ENCODE assay signal across 8 cellular contexts in the genomic region with DNA sequence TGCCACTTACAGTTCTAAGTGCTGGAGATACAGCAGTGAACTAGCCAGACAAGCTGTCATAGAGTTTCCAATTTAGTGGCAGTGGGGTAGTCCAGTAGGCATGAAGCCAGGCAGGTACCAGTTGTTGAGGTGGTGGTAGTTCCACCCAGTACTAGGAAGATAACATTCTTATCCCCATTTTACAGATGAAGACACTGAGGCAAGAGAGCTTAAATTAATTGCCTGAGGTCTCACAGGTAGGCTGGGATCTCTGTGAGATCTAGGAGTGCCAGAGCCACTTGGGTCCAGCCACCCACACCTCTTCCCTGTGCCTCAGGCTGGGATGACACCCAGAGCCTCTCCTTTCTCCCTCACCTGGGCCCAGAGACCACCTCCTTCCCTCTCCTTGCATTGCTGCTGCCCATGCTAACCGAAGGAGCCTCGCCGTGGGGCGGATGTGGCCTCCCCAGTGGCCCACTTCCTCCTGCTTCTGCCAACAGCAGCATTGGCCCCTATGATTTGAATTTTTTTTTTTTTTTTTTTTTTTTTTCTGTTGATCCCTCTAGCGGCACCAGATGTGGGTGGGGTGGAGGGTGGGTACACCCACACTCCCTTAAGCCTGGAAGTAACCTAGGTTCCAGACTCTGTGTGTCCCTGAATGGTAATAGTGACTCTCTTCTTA.
DNase-seq lines count a peak whose midpoint lies in the region; ATAC-seq, FAIRE-seq and TF ChIP-seq lines count a peak whose summit lies in the region.

No MANE protein-coding gene starts in this region.

- H3K27me3 Mint-ChIP-seq in Caco-2 (ENCODE audit: insufficient read depth, unreplicated experiment), result peaks cover 11% of the 10 kb centered on the region

- H3K9me3 ChIP-seq in GM12878 (replicated peaks; ENCODE audit: control insufficient read depth, insufficient read depth, low read length) (no peaks in the 10 kb centered on the region), Caco-2 (no peaks in the 10 kb centered on the region)

- no peak overlapping the region for H3K4me3 Mint-ChIP-seq in Caco-2 (ENCODE audit: unreplicated experiment)

- 2% methylated on average over 4 of the region's 5 CpGs for WGBS in GM12878 (ENCODE audit: insufficient coverage, insufficient replicate concordance, low lambda C conversion rate, missing lambda C conversion rate)

- BruUV-seq in GM12878 (replicated peaks; lab: Mats Ljungman, UMichigan), result no TSS peak
- no TSS peak for BruUV-seq in Caco-2 (replicated peaks; lab: Mats Ljungman, UMichigan)

- H3K36me3 ChIP-seq in GM12878 (ENCODE audit: control insufficient read depth in 2 of 2, insufficient read depth in 2 of 2, low read length in 1 of 2) (peaks cover 3 to 11% of the 10 kb centered on the region in 2 experiments; a peak in 3 of 4 replicates), Caco-2 (ENCODE audit: control insufficient read depth, insufficient read depth, low read length) (no peaks in the 10 kb centered on the region)

- H3K4me1 ChIP-seq in GM12878 (ENCODE audit: control insufficient read depth, insufficient read depth, low read length), result peaks cover 39% of the 10 kb centered on the region
- H3K4me1 ChIP-seq in Caco-2, result no peaks in the 10 kb centered on the region

- TF ChIP-seq POLR2A in GM12878 (IDR thresholded peaks at IDR 0.05; ENCODE audit: low read depth, low read length), result no peak

- in situ Hi-C loops in GM12878 (cut with MboI), result no loop called here

- H3K4me2 ChIP-seq in GM12878 (ENCODE audit: control insufficient read depth, insufficient read depth), result peak overlapping the region; percentile 21

- RAD21 ChIA-PET in GM12878 (lab: Charles Lee; ENCODE audit: unreplicated experiment), result interaction anchor here (1.7 kb wide), 1 partner anchor 60 kb away, joined by 4 read pairs; no protein-coding TSS in a partner anchor

- DNase-seq in GM20000 (ENCODE audit: low spot score), result peak; percentile 32
- DNase-seq in T-helper 9 cell, result peak; percentile 45
- peak; percentile 28 for DNase-seq in GM12878 (ENCODE audit: low read depth, low spot score)
- peak; percentile 35 to 41 for DNase-seq in stimulated activated CD8-positive, alpha-beta memory T cell treated with anti-CD3 and anti-CD28 coated beads, Interleukin-2, amount 100 ng/mL, for 1 hour (ENCODE audit: low read depth in 2 of 2)
- DNase-seq in HCEC 1CT, result no peak
- DNase-seq in Caco-2, result no peak

- SMC1A ChIA-PET in GM12878 (lab: Charles Lee; ENCODE audit: uncharacterized antibody, unreplicated experiment), result interaction anchor here (0.7 to 2.0 kb wide), 8 partner anchors 8 to 146 kb away, joined by 3 to 7 read pairs (median 3); no protein-coding TSS in a partner anchor

- no peaks in the 10 kb centered on the region for H3K36me3 Mint-ChIP-seq in Caco-2 (ENCODE audit: insufficient read depth, unreplicated experiment)

- peaks cover 43% of the 10 kb centered on the region for H3K79me2 ChIP-seq in GM12878 (ENCODE audit: control insufficient read depth, insufficient read depth, low read length)

- no peak for FAIRE-seq in GM12878 (lab: Jason Lieb, UNC)

- peaks cover 3% of the 10 kb centered on the region; the same call in 1 of the 2 replicates for H4K20me1 ChIP-seq in GM12878 (ENCODE audit: control insufficient read depth, insufficient read depth)

- POLR2A ChIA-PET in GM12878 (lab: Charles Lee), result interaction anchor here (0.9 kb wide), 1 partner anchor 10 kb away, joined by 3 read pairs; no protein-coding TSS in a partner anchor
- POLR2A ChIA-PET in Caco-2 (lab: Charles Lee), result no interaction called here

- no peak for TF ChIP-seq CTCF in GM20000 (IDR thresholded peaks at IDR 0.05; ENCODE audit: extremely low read depth, missing control alignments)
- no peak for TF ChIP-seq CTCF in GM12878 (IDR thresholded peaks at IDR 0.05 in 2 of 3, conservative IDR thresholded peaks at IDR 0.05 in 1 of 3; ENCODE audit: control insufficient read depth in 2 of 3, extremely low read depth in 1 of 3, insufficient read depth in 1 of 3, low read depth in 3 of 3, low read length in 3 of 3)
- TF ChIP-seq CTCF in Caco-2 (IDR thresholded peaks at IDR 0.05; ENCODE audit: insufficient read depth in 1 of 2, low read depth in 1 of 2, low read length in 1 of 2, severe bottlenecking in 1 of 2, unreplicated experiment in 1 of 2), result no peak

- no peak overlapping the region for H2AFZ ChIP-seq in GM12878 (ENCODE audit: control insufficient read depth, low read depth, low read length)

- no peak overlapping the region for H3K4me3 ChIP-seq in GM12878
- no peak overlapping the region for H3K4me3 ChIP-seq in Caco-2 (ENCODE audit: low read depth, low read length)

- ATAC-seq in GM12878 (peak; percentile 90), HG03039 (IDR thresholded peaks at IDR 0.05; ENCODE audit: unreplicated experiment) (no peak), HG03342 (IDR thresholded peaks at IDR 0.05; ENCODE audit: unreplicated experiment) (no peak)

- H3K27ac ChIP-seq in GM12878 (ENCODE audit: control insufficient read depth, insufficient read depth), result peak overlapping the region; percentile 67

- CTCF ChIA-PET in GM12878 (lab: Yijun Ruan, JAX) (interaction anchor here (0.6 to 1.8 kb wide), 7 partner anchors 8 to 146 kb away, joined by 3 to 5 read pairs (median 3); no protein-coding TSS in a partner anchor), Caco-2 (lab: Charles Lee) (no interaction called here)

- H3K27me3 ChIP-seq in GM12878 (replicated peaks in 1 of 2; ENCODE audit: control insufficient read depth in 2 of 2, insufficient read depth in 2 of 2, low read length in 1 of 2), result no peaks in the 10 kb centered on the region
- H3K27me3 ChIP-seq in Caco-2 (replicated peaks; ENCODE audit: control insufficient read depth, insufficient read depth, low read length), result no peaks in the 10 kb centered on the region

- intact Hi-C loops in GM12878 (cut with micrococcal nuclease; ENCODE audit: unreplicated experiment) (no loop called here), Caco-2 (cut with micrococcal nuclease; ENCODE audit: unreplicated experiment) (no loop called here)

- TF ChIP-seq EP300 in GM12878 (IDR thresholded peaks at IDR 0.05; ENCODE audit: borderline replicate concordance in 1 of 2, control insufficient read depth in 1 of 2, low read depth in 2 of 2, low read length in 2 of 2), result no peak

- no peak overlapping the region for H3K27ac Mint-ChIP-seq in Caco-2 (ENCODE audit: unreplicated experiment)

- peak overlapping the region; percentile 12; the same call in 1 of the 2 replicates for H3K9ac ChIP-seq in GM12878 (ENCODE audit: control insufficient read depth, insufficient read depth, low read length)

- no peaks in the 10 kb centered on the region for H3K9me3 Mint-ChIP-seq in Caco-2 (ENCODE audit: unreplicated experiment)

- no peak for TF ChIP-seq RAD21 in GM12878 (IDR thresholded peaks at IDR 0.05; ENCODE audit: insufficient read depth, low read depth, low read length)

- H3K4me1 Mint-ChIP-seq in Caco-2 (ENCODE audit: low read depth, unreplicated experiment), result no peaks in the 10 kb centered on the region

TF ChIP-seq in GM12878, 131 proteins besides CTCF, POLR2A, EP300 and RAD21 (continues in another document):
- TF ChIP-seq, protein P1, sequence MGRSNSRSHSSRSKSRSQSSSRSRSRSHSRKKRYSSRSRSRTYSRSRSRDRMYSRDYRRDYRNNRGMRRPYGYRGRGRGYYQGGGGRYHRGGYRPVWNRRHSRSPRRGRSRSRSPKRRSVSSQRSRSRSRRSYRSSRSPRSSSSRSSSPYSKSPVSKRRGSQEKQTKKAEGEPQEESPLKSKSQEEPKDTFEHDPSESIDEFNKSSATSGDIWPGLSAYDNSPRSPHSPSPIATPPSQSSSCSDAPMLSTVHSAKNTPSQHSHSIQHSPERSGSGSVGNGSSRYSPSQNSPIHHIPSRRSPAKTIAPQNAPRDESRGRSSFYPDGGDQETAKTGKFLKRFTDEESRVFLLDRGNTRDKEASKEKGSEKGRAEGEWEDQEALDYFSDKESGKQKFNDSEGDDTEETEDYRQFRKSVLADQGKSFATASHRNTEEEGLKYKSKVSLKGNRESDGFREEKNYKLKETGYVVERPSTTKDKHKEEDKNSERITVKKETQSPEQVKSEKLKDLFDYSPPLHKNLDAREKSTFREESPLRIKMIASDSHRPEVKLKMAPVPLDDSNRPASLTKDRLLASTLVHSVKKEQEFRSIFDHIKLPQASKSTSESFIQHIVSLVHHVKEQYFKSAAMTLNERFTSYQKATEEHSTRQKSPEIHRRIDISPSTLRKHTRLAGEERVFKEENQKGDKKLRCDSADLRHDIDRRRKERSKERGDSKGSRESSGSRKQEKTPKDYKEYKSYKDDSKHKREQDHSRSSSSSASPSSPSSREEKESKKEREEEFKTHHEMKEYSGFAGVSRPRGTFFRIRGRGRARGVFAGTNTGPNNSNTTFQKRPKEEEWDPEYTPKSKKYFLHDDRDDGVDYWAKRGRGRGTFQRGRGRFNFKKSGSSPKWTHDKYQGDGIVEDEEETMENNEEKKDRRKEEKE (IDR thresholded peaks at IDR 0.05), result no peak
- no peak for TF ChIP-seq POLR2AphosphoS2 (IDR thresholded peaks at IDR 0.05; ENCODE audit: low read depth, low read length)
- TF ChIP-seq, protein P2, sequence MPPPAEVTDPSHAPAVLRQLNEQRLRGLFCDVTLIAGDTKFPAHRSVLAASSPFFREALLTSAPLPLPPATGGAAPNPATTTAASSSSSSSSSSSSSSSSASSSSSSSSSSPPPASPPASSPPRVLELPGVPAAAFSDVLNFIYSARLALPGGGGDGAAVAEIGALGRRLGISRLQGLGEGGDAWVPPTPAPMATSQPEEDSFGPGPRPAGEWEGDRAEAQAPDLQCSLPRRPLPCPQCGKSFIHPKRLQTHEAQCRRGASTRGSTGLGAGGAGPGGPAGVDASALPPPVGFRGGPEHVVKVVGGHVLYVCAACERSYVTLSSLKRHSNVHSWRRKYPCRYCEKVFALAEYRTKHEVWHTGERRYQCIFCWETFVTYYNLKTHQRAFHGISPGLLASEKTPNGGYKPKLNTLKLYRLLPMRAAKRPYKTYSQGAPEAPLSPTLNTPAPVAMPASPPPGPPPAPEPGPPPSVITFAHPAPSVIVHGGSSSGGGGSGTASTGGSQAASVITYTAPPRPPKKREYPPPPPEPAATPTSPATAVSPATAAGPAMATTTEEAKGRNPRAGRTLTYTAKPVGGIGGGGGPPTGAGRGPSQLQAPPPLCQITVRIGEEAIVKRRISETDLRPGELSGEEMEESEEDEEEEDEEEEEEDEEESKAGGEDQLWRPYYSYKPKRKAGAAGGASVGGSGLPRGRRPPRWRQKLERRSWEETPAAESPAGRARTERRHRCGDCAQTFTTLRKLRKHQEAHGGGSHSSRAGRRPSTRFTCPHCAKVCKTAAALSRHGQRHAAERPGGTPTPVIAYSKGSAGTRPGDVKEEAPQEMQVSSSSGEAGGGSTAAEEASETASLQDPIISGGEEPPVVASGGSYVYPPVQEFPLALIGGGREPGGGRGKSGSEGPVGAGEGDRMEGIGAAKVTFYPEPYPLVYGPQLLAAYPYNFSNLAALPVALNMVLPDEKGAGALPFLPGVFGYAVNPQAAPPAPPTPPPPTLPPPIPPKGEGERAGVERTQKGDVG (CRISPR knock-in tag; IDR thresholded peaks at IDR 0.05), result no peak
- 0 out of 4 replicates have a peak, but pooled peaks of 1 of the 2 experiments have one; percentile 48 for TF ChIP-seq ETV6 (conservative IDR thresholded peaks at IDR 0.05 in 1 of 2, IDR thresholded peaks at IDR 0.05 in 1 of 2; ENCODE audit: borderline replicate concordance in 1 of 2, low read depth in 1 of 2)
- TF ChIP-seq SIX5 (IDR thresholded peaks at IDR 0.05; ENCODE audit: low read depth, low read length, severe bottlenecking), result no peak
- TF ChIP-seq SUZ12 (IDR thresholded peaks at IDR 0.05; ENCODE audit: unreplicated experiment), result no peak
- no peak for TF ChIP-seq FOXK2 (IDR thresholded peaks at IDR 0.05)

Comparison
In these comparisons a context has a peak if more than half of its experiments do, and no peak if none do; other contexts are left out.
1. DNase-seq: peak in GM20000 (single experiment), T-helper 9 cell (single experiment), GM12878 (single experiment) and stimulated activated CD8-positive, alpha-beta memory T cell treated with anti-CD3 and anti-CD28 coated beads, Interleukin-2, amount 100 ng/mL, for 1 hour (2 of 2); none in HCEC 1CT (single experiment) and Caco-2 (0 of 2).